In the genomic region with DNA sequence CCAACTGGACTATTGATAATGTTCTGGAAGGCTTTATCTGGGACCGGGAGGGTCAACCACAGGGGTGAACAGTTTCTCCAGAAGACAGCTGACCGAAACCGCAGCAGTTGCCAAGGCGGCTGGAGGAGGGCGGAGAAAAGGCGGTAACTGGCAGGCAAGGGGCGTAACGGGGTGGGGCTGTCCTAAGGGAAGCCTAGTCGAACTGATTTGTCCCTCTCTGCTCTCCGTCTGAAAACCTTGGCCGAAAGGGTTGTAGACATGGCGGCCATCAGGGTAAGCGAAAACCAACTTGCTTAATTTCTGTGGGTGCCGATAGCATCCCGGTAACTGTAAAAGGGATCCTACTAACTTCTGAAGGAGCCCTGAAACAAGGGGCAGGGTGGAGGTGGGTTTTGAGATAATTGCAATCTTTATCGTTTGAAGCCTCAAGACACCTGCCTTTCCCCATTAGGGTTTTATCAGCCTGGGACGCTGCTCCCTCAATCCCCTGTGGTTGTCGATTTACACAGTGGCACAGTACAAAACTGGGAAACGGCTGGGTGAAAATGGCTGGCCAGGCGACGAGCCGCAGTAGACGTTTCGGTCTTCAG, we compare ENCODE assay signal across 8 cellular contexts. TPM values are rescaled to one million over a fixed set of nuclear protein-coding genes. Genes with fewer than 3 reads are reported as not detected.
DNase-seq lines count a peak whose midpoint lies in the region; ATAC-seq and TF ChIP-seq lines count a peak whose summit lies in the region.

Gene APOOL, plus strand, starts transcription at position 223 of the 590 bp plus-strand sequence. Its CDS starts 36 bp downstream, at position 259.

- WGBS in lung, 2 donors = 1 to 39% methylated on average over 22 to 24 of the region's 24 CpGs

- peak within 1 kb of the TSS; percentile 57 to 84 (median 81) for H3K27ac Mint-ChIP-seq in CD14-positive monocyte
- peak within 1 kb of the TSS; percentile 63 for H3K27ac Mint-ChIP-seq in activated CD4-positive, alpha-beta memory T cell treated with anti-CD3 and anti-CD28 coated beads, Interleukin-2, amount 10 ng/mL, durations not matched to agents 7 days and 5 days

- H3K27ac ChIP-seq in lung (ENCODE audit: low read depth in 1 of 2, low read length in 1 of 2) = peak within 1 kb of the TSS; percentile 26 to 49

- H3K4me1 ChIP-seq in lung (ENCODE audit: control insufficient read depth in 2 of 2, insufficient read depth in 2 of 2, low read length in 2 of 2) = peaks cover 2 to 7% of the 10 kb centered on the region in 2 donors

- peaks cover 0 to 1% (median 0%) of the 10 kb centered on the region in 3 donors for H3K27me3 Mint-ChIP-seq in CD14-positive monocyte (ENCODE audit: low read depth in 3 of 3)
- H3K27me3 Mint-ChIP-seq in activated CD4-positive, alpha-beta memory T cell treated with anti-CD3 and anti-CD28 coated beads, Interleukin-2, amount 10 ng/mL, durations not matched to agents 7 days and 5 days = no peaks in the 10 kb centered on the region

- DNase-seq in CD14-positive monocyte (ENCODE audit: low spot score) (peak; percentile 77), NCI-H82 (lab: John Stamatoyannopoulos, UW) (peak; percentile 95), lung (ENCODE audit: low spot score) (peak; percentile 90)
- DNase-seq in activated CD4-positive, alpha-beta memory T cell treated with anti-CD3 and anti-CD28 coated beads, Interleukin-2, amount 10 ng/mL, durations not matched to agents 7 days and 5 days = peak; percentile 83
- DNase-seq in effector CD4-positive, alpha-beta T cell = peak; percentile 51
- peak; percentile 60 to 80 (median 62) for DNase-seq in stimulated activated CD4-positive, alpha-beta T cell treated with anti-CD3 and anti-CD28 coated beads, TNF-alpha, amount 100 ng/mL, for 24 hours (ENCODE audit: low read depth in 3 of 3)

- peak within 1 kb of the TSS; percentile 83 to 89 for H3K4me3 Mint-ChIP-seq in CD14-positive monocyte
- H3K4me3 Mint-ChIP-seq in activated CD4-positive, alpha-beta memory T cell treated with anti-CD3 and anti-CD28 coated beads, Interleukin-2, amount 10 ng/mL, durations not matched to agents 7 days and 5 days = peak within 1 kb of the TSS; percentile 81

- H3K36me3 Mint-ChIP-seq in CD14-positive monocyte = no peaks in the 10 kb centered on the region
- no peaks in the 10 kb centered on the region for H3K36me3 Mint-ChIP-seq in activated CD4-positive, alpha-beta memory T cell treated with anti-CD3 and anti-CD28 coated beads, Interleukin-2, amount 10 ng/mL, durations not matched to agents 7 days and 5 days (ENCODE audit: low read depth)

- ATAC-seq in GM19397 (IDR thresholded peaks at IDR 0.05; ENCODE audit: unreplicated experiment) (peak; percentile 98), HG03565 (IDR thresholded peaks at IDR 0.05; ENCODE audit: unreplicated experiment) (peak; percentile 93), lung (ENCODE audit: insufficient read depth, low FRiP score) (peak; percentile 92)

- H3K4me1 Mint-ChIP-seq in CD14-positive monocyte = peaks cover 10% of the 10 kb centered on the region
- peaks cover 14% of the 10 kb centered on the region for H3K4me1 Mint-ChIP-seq in activated CD4-positive, alpha-beta memory T cell treated with anti-CD3 and anti-CD28 coated beads, Interleukin-2, amount 10 ng/mL, durations not matched to agents 7 days and 5 days

- H3K36me3 ChIP-seq in lung (ENCODE audit: control insufficient read depth in 2 of 2, insufficient read depth in 2 of 2, low read length in 2 of 2) = no peaks in the 10 kb centered on the region

- POLR2A ChIA-PET in activated CD4-positive, alpha-beta memory T cell treated with anti-CD3 and anti-CD28 coated beads, Interleukin-2, amount 10 ng/mL, durations not matched to agents 7 days and 5 days (lab: Charles Lee) = no interaction called here

- H3K9me3 ChIP-seq in lung (ENCODE audit: control insufficient read depth in 2 of 2, insufficient read depth in 1 of 2, low read length in 1 of 2) = no peaks in the 10 kb centered on the region

- peaks cover 0 to 3% (median 0%) of the 10 kb centered on the region in 7 donors for H3K9me3 Mint-ChIP-seq in CD14-positive monocyte
- no peaks in the 10 kb centered on the region for H3K9me3 Mint-ChIP-seq in activated CD4-positive, alpha-beta memory T cell treated with anti-CD3 and anti-CD28 coated beads, Interleukin-2, amount 10 ng/mL, durations not matched to agents 7 days and 5 days

- intact Hi-C loops in CD14-positive monocyte (cut with micrococcal nuclease) = no loop called here

- H3K27me3 ChIP-seq in lung (ENCODE audit: control insufficient read depth, insufficient read depth) = no peaks in the 10 kb centered on the region

- CTCF ChIA-PET in activated CD4-positive, alpha-beta memory T cell treated with anti-CD3 and anti-CD28 coated beads, Interleukin-2, amount 10 ng/mL, durations not matched to agents 7 days and 5 days (lab: Charles Lee) = interaction anchor here (0.6 kb wide), 1 partner anchor 86 kb away, joined by 3 read pairs; no protein-coding TSS in a partner anchor

- peak within 1 kb of the TSS; percentile 57 for H3K4me3 ChIP-seq in lung

- TF ChIP-seq CTCF in CD14-positive monocyte (IDR thresholded peaks at IDR 0.05) = no peak
- TF ChIP-seq CTCF in lung (IDR thresholded peaks at IDR 0.05; ENCODE audit: control extremely low read depth, extremely low read depth) = no peak

RNA-seq across cellular contexts. Expression of gene APOOL, which starts in this region (rescaled TPM):
- polyA plus RNA-seq in CD14-positive monocyte (1 to 10 TPM; 2.8 to 4.7 TPM), lung (1 to 10 TPM; 4.5 to 5.0 TPM)
- 10 to 100 TPM; 10.6 to 12.0 TPM for total RNA-seq in activated CD4-positive, alpha-beta memory T cell treated with anti-CD3 and anti-CD28 coated beads, Interleukin-2, amount 10 ng/mL, durations not matched to agents 7 days and 5 days
- total RNA-seq in lung = 10 to 100 TPM; 17.8 to 21.6 TPM

Comparison
In these comparisons a context has a peak if more than half of its experiments do, and no peak if none do; other contexts are left out.
1. Peak in every context shown above with its lines: DNase-seq, ATAC-seq, H3K4me3 ChIP-seq and H3K27ac ChIP-seq.